8 cellular contexts compared by ENCODE assay signal in the genomic region with DNA sequence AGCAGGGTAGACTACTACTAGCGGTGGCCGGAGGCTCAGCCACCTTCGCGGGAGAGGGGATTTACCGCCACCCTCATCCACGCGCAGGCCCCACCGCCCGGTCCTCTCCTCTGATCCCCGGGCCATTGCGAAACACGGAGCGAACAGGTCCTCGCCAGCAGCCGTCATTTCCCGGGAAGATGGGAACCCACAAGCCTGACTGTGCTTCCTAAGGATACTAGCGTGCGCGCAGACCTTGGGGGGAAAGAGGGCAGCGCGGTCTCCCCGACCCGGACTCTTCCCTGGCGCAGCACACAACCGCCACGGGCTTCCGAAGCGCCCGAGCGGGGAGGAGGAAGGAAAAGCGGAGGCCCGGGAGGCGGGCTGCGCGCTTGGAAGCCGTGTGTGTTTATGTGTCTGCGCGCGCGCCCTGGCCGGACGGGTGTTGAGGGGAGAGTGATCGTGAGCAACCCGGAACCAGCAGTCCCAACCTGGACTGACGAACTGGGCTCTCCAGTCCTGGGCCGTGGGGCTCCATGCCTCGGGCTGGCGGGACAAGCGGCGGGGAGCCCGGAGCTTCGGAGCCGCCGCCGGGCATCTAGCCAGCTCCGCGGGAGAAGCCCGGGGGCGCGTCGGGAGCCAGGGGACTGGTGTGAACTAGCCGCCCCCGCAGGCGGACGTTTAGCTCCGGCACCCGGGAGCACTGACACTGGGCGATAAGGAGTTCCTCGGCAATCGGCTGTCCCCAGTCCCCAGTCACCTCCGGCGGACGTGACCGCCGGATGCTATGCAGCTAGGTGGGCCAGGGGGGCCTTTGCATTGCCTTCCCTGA.
DNase-seq lines count a peak whose midpoint lies in the region; ATAC-seq and TF ChIP-seq lines count a peak whose summit lies in the region.

No MANE protein-coding gene starts in this region.

- H3K36me3 Mint-ChIP-seq in GM23338 (ENCODE audit: low read depth) (no peaks in the 10 kb centered on the region; the same call in 2 of the 3 replicates), nephron (ENCODE audit: low read depth) (no peaks in the 10 kb centered on the region)
- H3K36me3 Mint-ChIP-seq in activated CD8-positive, alpha-beta T cell treated with anti-CD3 and anti-CD28 coated beads for 36 hours (ENCODE audit: low read depth): peaks cover 9% of the 10 kb centered on the region

- H3K36me3 ChIP-seq in A673 (ENCODE audit: insufficient read depth, low read length, poor library complexity, severe bottlenecking) (no peaks in the 10 kb centered on the region), GM23338 (ENCODE audit: insufficient read depth) (no peaks in the 10 kb centered on the region), fibroblast of lung (ENCODE audit: control insufficient read depth, insufficient read depth, low read length) (no peaks in the 10 kb centered on the region), BE2C (no peaks in the 10 kb centered on the region)

- 0 out of 2 replicates have a peak, but pooled peaks cover 3% of the 10 kb centered on the region for H3F3A ChIP-seq in GM23338 (replicated peaks; ENCODE audit: low read depth)

- H3K27me3 ChIP-seq in A673 (replicated peaks; ENCODE audit: insufficient read depth, low read depth, low read length, poor library complexity) (no peaks in the 10 kb centered on the region), GM23338 (ENCODE audit: insufficient read depth) (peaks cover 30% of the 10 kb centered on the region), fibroblast of lung (ENCODE audit: control insufficient read depth, insufficient read depth, low read length) (no peaks in the 10 kb centered on the region), BE2C (no peaks in the 10 kb centered on the region)

- TF ChIP-seq CTCF in A673 (conservative IDR thresholded peaks at IDR 0.05; ENCODE audit: low read depth, low read length) (no peak), GM23338 (conservative IDR thresholded peaks at IDR 0.05; ENCODE audit: low read depth in 2 of 2) (no peak), fibroblast of lung (conservative IDR thresholded peaks at IDR 0.05 in 1 of 2, IDR thresholded peaks at IDR 0.05 in 1 of 2; ENCODE audit: low read depth in 1 of 2, low read length in 2 of 2) (no peak), nephron (IDR thresholded peaks at IDR 0.05; ENCODE audit: unreplicated experiment in 3 of 3) (no peak), BE2C (IDR thresholded peaks at IDR 0.05; ENCODE audit: low read depth, low read length) (no peak)
- TF ChIP-seq CTCF in activated CD8-positive, alpha-beta T cell treated with anti-CD3 and anti-CD28 coated beads for 36 hours (IDR thresholded peaks at IDR 0.05): no peak

- H3K27me3 Mint-ChIP-seq in GM23338 (ENCODE audit: insufficient read depth, low read depth, poor library complexity): peaks cover 30% of the 10 kb centered on the region
- H3K27me3 Mint-ChIP-seq in activated CD8-positive, alpha-beta T cell treated with anti-CD3 and anti-CD28 coated beads for 36 hours: no peaks in the 10 kb centered on the region
- peaks cover 8% of the 10 kb centered on the region for H3K27me3 Mint-ChIP-seq in nephron (ENCODE audit: low read depth)

- ATAC-seq in GM23338 (no peak), GM19455 (IDR thresholded peaks at IDR 0.05; ENCODE audit: unreplicated experiment) (no peak)
- no peak for ATAC-seq in activated CD8-positive, alpha-beta T cell treated with anti-CD3 and anti-CD28 coated beads for 36 hours

- CTCF ChIA-PET in A673 (lab: Charles Lee): interaction anchor here (0.6 kb wide), 1 partner anchor 36 kb away, joined by 3 read pairs; no protein-coding TSS in a partner anchor
- CTCF ChIA-PET in activated CD8-positive, alpha-beta T cell treated with anti-CD3 and anti-CD28 coated beads for 36 hours (lab: Charles Lee): no interaction called here

- BruUV-seq in A673 (replicated peaks; lab: Mats Ljungman, UMichigan): no TSS peak

- DNase-seq in A673 (ENCODE audit: low spot score) (peak; percentile 64), GM23338 (ENCODE audit: low spot score) (peak; percentile 38), fibroblast of lung (ENCODE audit: low read depth in 2 of 2) (peak; percentile 56 to 65), BE2C (no peak), SW480 (ENCODE audit: low spot score) (no peak)
- peak; percentile 56 for DNase-seq in activated CD8-positive, alpha-beta T cell treated with anti-CD3 and anti-CD28 coated beads for 36 hours

- peak overlapping the region; percentile 89 for H3K27ac ChIP-seq in A673 (ENCODE audit: low read depth, low read length, poor library complexity, severe bottlenecking)
- no peak overlapping the region for H3K27ac ChIP-seq in GM23338 (ENCODE audit: low read depth)
- peak overlapping the region; percentile 71 for H3K27ac ChIP-seq in fibroblast of lung (ENCODE audit: insufficient read depth, low read length)

- H3K79me2 ChIP-seq in GM23338 (replicated peaks; ENCODE audit: insufficient read depth): peaks cover 23% of the 10 kb centered on the region
- H3K79me2 ChIP-seq in fibroblast of lung (ENCODE audit: control insufficient read depth, insufficient read depth, low read length): no peaks in the 10 kb centered on the region

- no peaks in the 10 kb centered on the region for H3K9me2 ChIP-seq in GM23338 (ENCODE audit: insufficient read depth)

- peak overlapping the region; percentile 45 for H3K4me3 ChIP-seq in A673 (ENCODE audit: low read depth, low read length, poor library complexity, severe bottlenecking)
- H3K4me3 ChIP-seq in GM23338: peak overlapping the region; percentile 59
- H3K4me3 ChIP-seq in fibroblast of lung (replicated peaks in 1 of 4; ENCODE audit: control extremely low read depth in 1 of 4, insufficient read depth in 1 of 4, low read depth in 3 of 4, low read length in 4 of 4): peak overlapping the region; percentile 5 to 54 (median 26)
- no peak overlapping the region for H3K4me3 ChIP-seq in BE2C (ENCODE audit: low read depth, low read length)

- H3K4me1 ChIP-seq in A673 (ENCODE audit: insufficient read depth, low read length, poor library complexity, severe bottlenecking) (peaks cover 57% of the 10 kb centered on the region), GM23338 (ENCODE audit: insufficient read depth) (peaks cover 25% of the 10 kb centered on the region), fibroblast of lung (ENCODE audit: control insufficient read depth, extremely low read depth, insufficient read depth, low read length) (no peaks in the 10 kb centered on the region), BE2C (peaks cover 22% of the 10 kb centered on the region)

- H4K20me1 ChIP-seq in GM23338 (replicated peaks; ENCODE audit: insufficient read depth): no peaks in the 10 kb centered on the region
- H4K20me1 ChIP-seq in fibroblast of lung (ENCODE audit: control insufficient read depth, extremely low read depth, insufficient read depth, low read length): no peaks in the 10 kb centered on the region

- intact Hi-C loops in A673 (cut with micrococcal nuclease; ENCODE audit: unreplicated experiment): loop anchor here (5.0 to 10.0 kb wide), 3 partner anchors 268 to 445 kb away; no protein-coding TSS in a partner anchor
- intact Hi-C loops in activated CD8-positive, alpha-beta T cell treated with anti-CD3 and anti-CD28 coated beads for 36 hours (cut with micrococcal nuclease): loop anchor here (5.0 to 10.0 kb wide), 5 partner anchors 75 to 558 kb away; a partner anchor contains a TSS

- H2AFZ ChIP-seq in GM23338: no peak overlapping the region
- peak overlapping the region; percentile 30 for H2AFZ ChIP-seq in fibroblast of lung (ENCODE audit: low read length)

- POLR2A ChIA-PET in A673 (lab: Charles Lee; ENCODE audit: low non-redundant PET): no interaction called here
- POLR2A ChIA-PET in activated CD8-positive, alpha-beta T cell treated with anti-CD3 and anti-CD28 coated beads for 36 hours (lab: Charles Lee): interaction anchor here (0.6 to 2.4 kb wide), 8 partner anchors 19 to 1368 kb away, joined by 3 to 14 read pairs (median 4); a partner anchor contains a TSS

- H3K9me3 ChIP-seq in A673 (ENCODE audit: low read depth, low read length, poor library complexity, severe bottlenecking) (no peaks in the 10 kb centered on the region), fibroblast of lung (ENCODE audit: control insufficient read depth, insufficient read depth, low read depth, low read length) (no peaks in the 10 kb centered on the region), BE2C (no peaks in the 10 kb centered on the region)

- no peaks in the 10 kb centered on the region; the same call in 2 of the 3 replicates for H3K9me3 Mint-ChIP-seq in GM23338
- no peaks in the 10 kb centered on the region for H3K9me3 Mint-ChIP-seq in activated CD8-positive, alpha-beta T cell treated with anti-CD3 and anti-CD28 coated beads for 36 hours
- H3K9me3 Mint-ChIP-seq in nephron: peaks cover 3% of the 10 kb centered on the region

- peak overlapping the region; percentile 80 for H3K4me3 Mint-ChIP-seq in GM23338
- H3K4me3 Mint-ChIP-seq in activated CD8-positive, alpha-beta T cell treated with anti-CD3 and anti-CD28 coated beads for 36 hours: peak overlapping the region; percentile 85
- peak overlapping the region; percentile 81 to 89 (median 85) for H3K4me3 Mint-ChIP-seq in nephron

- peak overlapping the region; percentile 84 for H3K4me2 ChIP-seq in GM23338
- peak overlapping the region; percentile 69 for H3K4me2 ChIP-seq in fibroblast of lung (ENCODE audit: extremely low read depth, insufficient read depth, low read length)

- H3K27ac Mint-ChIP-seq in GM23338 (no peak overlapping the region), nephron (peak overlapping the region; percentile 78 to 97 (median 97))
- H3K27ac Mint-ChIP-seq in activated CD8-positive, alpha-beta T cell treated with anti-CD3 and anti-CD28 coated beads for 36 hours: peak overlapping the region; percentile 97

- H3K4me1 Mint-ChIP-seq in GM23338: peaks cover 24% of the 10 kb centered on the region
- H3K4me1 Mint-ChIP-seq in activated CD8-positive, alpha-beta T cell treated with anti-CD3 and anti-CD28 coated beads for 36 hours (ENCODE audit: low read depth): peaks cover 20% of the 10 kb centered on the region
- H3K4me1 Mint-ChIP-seq in nephron: peaks cover 58% of the 10 kb centered on the region

- H3K9ac ChIP-seq in fibroblast of lung (ENCODE audit: insufficient read depth, low read length): peak overlapping the region; percentile 55

TF ChIP-seq in GM23338, 12 proteins besides CTCF, POLR2A, EP300 and RAD21 (continues in another document):
- TF ChIP-seq POLR2AphosphoS5 (IDR thresholded peaks at IDR 0.05; ENCODE audit: low read depth): peak; percentile 2; the same call in 1 of the 2 replicates

Comparison
In these comparisons a context has a peak if more than half of its experiments do, and no peak if none do; other contexts are left out.
1. DNase-seq: peak in A673 (single experiment), GM23338 (single experiment), activated CD8-positive, alpha-beta T cell treated with anti-CD3 and anti-CD28 coated beads for 36 hours (single experiment) and fibroblast of lung (2 of 2); none in BE2C (single experiment) and SW480 (single experiment).
2. Peak in every context shown above with its lines, with median percentiles within 50 percentile points of each other: H3K4me3 Mint-ChIP-seq.